In the genomic region with DNA sequence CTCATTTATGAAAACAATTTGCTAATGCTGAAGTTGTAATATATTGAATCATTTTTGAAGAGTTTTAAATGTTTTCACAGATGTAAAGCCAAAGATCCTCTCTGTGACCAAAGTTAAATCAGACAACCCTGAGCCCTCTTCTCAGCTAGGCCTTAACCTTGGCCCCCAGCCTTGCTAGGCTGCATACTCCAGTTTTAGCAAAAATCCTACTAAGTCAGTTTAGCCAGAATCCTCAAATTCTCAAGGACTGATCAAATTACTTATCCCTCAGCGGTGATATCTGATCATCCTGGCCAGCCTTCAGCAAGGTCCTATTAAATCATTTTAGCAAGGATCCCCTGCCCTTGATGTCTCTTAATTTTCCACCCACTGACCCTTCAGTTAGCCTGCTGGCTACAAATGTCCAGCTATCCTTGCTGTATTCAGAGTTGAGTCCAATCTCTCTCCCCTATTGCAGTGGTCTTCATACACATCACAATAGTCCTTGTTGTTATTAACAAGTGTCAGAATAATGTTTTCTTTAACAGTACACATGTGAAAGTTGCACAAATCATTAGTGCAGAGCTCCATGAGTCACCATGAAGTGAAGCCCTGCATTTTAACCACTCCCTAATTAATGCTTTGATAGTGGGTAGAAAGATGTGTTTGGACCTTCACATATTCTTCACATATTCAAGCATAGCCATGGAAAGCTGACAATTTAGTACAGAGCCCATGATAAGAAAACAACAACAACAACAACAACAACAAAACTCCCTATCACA, we compare ENCODE assay signal across 3 cellular contexts.
TF ChIP-seq lines count a peak whose summit lies in the region.

No MANE protein-coding gene starts in this region.

TF ChIP-seq in SK-N-SH treated with all-trans-retinoic acid at 6 μM for 48 hours, 23 proteins besides CTCF, POLR2A, EP300 and RAD21 (continued from another document):
- TF ChIP-seq CSDC2 (CRISPR knock-in tag; IDR thresholded peaks at IDR 0.05), result no peak
- TF ChIP-seq PPARA (CRISPR knock-in tag; IDR thresholded peaks at IDR 0.05; ENCODE audit: borderline replicate concordance), result no peak
- TF ChIP-seq SNAI2 (CRISPR knock-in tag; IDR thresholded peaks at IDR 0.05), result no peak
- no peak for TF ChIP-seq ZFP30 (CRISPR knock-in tag; IDR thresholded peaks at IDR 0.05)
- no peak for TF ChIP-seq PATZ1 (CRISPR knock-in tag; IDR thresholded peaks at IDR 0.05; ENCODE audit: borderline replicate concordance)
- TF ChIP-seq TCF4 (CRISPR knock-in tag; IDR thresholded peaks at IDR 0.05; ENCODE audit: borderline replicate concordance), result no peak
- no peak for TF ChIP-seq ZNF8 (CRISPR knock-in tag; IDR thresholded peaks at IDR 0.05)
- TF ChIP-seq GLIS3 (CRISPR knock-in tag; IDR thresholded peaks at IDR 0.05), result no peak
TF ChIP-seq in SK-N-SH treated with all-trans-retinoic acid at 6 μM for 48 hours: peak in this region for 0.

TF ChIP-seq in SK-N-SH, 30 proteins besides CTCF, POLR2A, EP300 and RAD21:
- TF ChIP-seq IRF3 (IDR thresholded peaks at IDR 0.05; ENCODE audit: low read depth, low read length) (no peak), RCOR1 (IDR thresholded peaks at IDR 0.05; ENCODE audit: low read length) (no peak), ELF1 (IDR thresholded peaks at IDR 0.05) (no peak)

TF ChIP-seq in K562, 482 proteins besides CTCF, POLR2A, EP300 and RAD21:
- TF ChIP-seq CTCFL (IDR thresholded peaks at IDR 0.05; ENCODE audit: borderline replicate concordance, insufficient read depth, low read depth, low read length, poor library complexity, severe bottlenecking) (no peak), LCOR (CRISPR knock-in tag; IDR thresholded peaks at IDR 0.05) (0 out of 2 replicates have a peak, but pooled peaks have one; percentile 32)
TF ChIP-seq in K562: peak in this region for 1.
